ENCODE assay signal across 17 cellular contexts in genomic region chr17:48014603-48015037, GRCh38. TPM values are rescaled to one million over a fixed set of nuclear protein-coding genes. Genes with fewer than 3 reads are reported as not detected.
DNase-seq lines count a peak whose midpoint lies in the region; ATAC-seq, FAIRE-seq and TF ChIP-seq lines count a peak whose summit lies in the region.
"Had no signal": no experiment of that assay in that cellular context is flagged by ENCODE, and none has a peak within 500 bp of the region (broad histone marks: within the 10 kb centered on the region; RNA-seq: fewer than 3 reads in every experiment).

No MANE protein-coding gene starts in this region.

- in situ Hi-C loops in GM13977 (cut with MboI; ENCODE audit: low pct_unique_long_range_greater_than_20kb, low sequenced_read_pairs, unreplicated experiment), result loop anchor here (5.0 kb wide), 1 partner anchor 37 kb away; no protein-coding TSS in a partner anchor

- H3K27me3 ChIP-seq in cardiac muscle cell (no peaks in the 10 kb centered on the region), endodermal cell (ENCODE audit: control insufficient read depth, insufficient read depth, low read length, poor library complexity, severe bottlenecking) (peaks cover 26% of the 10 kb centered on the region), left lung (peaks cover 10 to 66% of the 10 kb centered on the region in 2 donors)

- no peaks in the 10 kb centered on the region for H3K9me3 Mint-ChIP-seq in endodermal cell
- H3K9me3 Mint-ChIP-seq: activated T-cell treated with anti-CD3 and anti-CD28 coated beads, Interleukin-2, amount 50 U/mL, for 24 hours; stimulated activated naive CD8-positive, alpha-beta T cell treated with anti-CD3 and anti-CD28 coated beads, Interleukin-15, amount 100 ng/mL, for 72 hours had no signal

- no peak for ATAC-seq in Right ventricle myocardium inferior
- ATAC-seq in left lung, result no peak
- ATAC-seq: left cardiac atrium; stimulated activated naive CD8-positive, alpha-beta T cell treated with anti-CD3 and anti-CD28 coated beads, Interleukin-15, amount 100 ng/mL, for 72 hours had no signal

- intact Hi-C loops in Right ventricle myocardium inferior (cut with DNase I) (no loop called here), left lung (cut with DNase I) (loop anchor here in 1 of 2 donors (10.0 kb wide), 1 partner anchor 70 kb away; the partner anchor contains the start of gene PNPO)

- peak overlapping the region; percentile 24 for H3K27ac ChIP-seq in cardiac muscle cell
- peak overlapping the region; percentile 96 for H3K27ac ChIP-seq in endodermal cell (ENCODE audit: low read depth, low read length)
- no peak overlapping the region for H3K27ac ChIP-seq in left lung
- H3K27ac ChIP-seq: uterus had no signal

- peaks cover 43% of the 10 kb centered on the region for H3K27me3 Mint-ChIP-seq in endodermal cell (ENCODE audit: insufficient read depth)

- no peaks in the 10 kb centered on the region for H3K9me3 ChIP-seq in cardiac muscle cell (ENCODE audit: low read depth)
- H3K9me3 ChIP-seq in endodermal cell (ENCODE audit: control insufficient read depth, low read length), result no peaks in the 10 kb centered on the region
- no peaks in the 10 kb centered on the region for H3K9me3 ChIP-seq in left lung
- H3K9me3 ChIP-seq: uterus had no signal

- H3K4me1 Mint-ChIP-seq in endodermal cell, result no peaks in the 10 kb centered on the region

- H3K9ac ChIP-seq in endodermal cell (ENCODE audit: extremely low read depth, low read length, poor library complexity, severe bottlenecking), result no peak overlapping the region

- FAIRE-seq in GM12892 (lab: Jason Lieb, UNC), result no peak

- no peak overlapping the region for H3K27ac Mint-ChIP-seq in endodermal cell
- H3K27ac Mint-ChIP-seq: activated T-cell treated with anti-CD3 and anti-CD28 coated beads, Interleukin-2, amount 50 U/mL, for 24 hours; stimulated activated naive CD8-positive, alpha-beta T cell treated with anti-CD3 and anti-CD28 coated beads, Interleukin-15, amount 100 ng/mL, for 72 hours had no signal

- DNase-seq in cardiac muscle cell (ENCODE audit: low read depth in 1 of 2, low spot score in 1 of 2) (no peak), Right ventricle myocardium inferior (ENCODE audit: missing footprints) (no peak), NCI-H2171 treated with DMSO at 0.1 percent for 48 hours (lab: John Stamatoyannopoulos, UW) (peak; percentile 97), endodermal cell (no peak), GM13977 (ENCODE audit: low spot score) (no peak), GM12892 (ENCODE audit: insufficient read length) (no peak), HUDEP-2 (lab: John Stamatoyannopoulos, UW; ENCODE audit: unreplicated experiment in 76 of 76) (no peak), left lung (no peak)
- DNase-seq: activated T-cell treated with anti-CD3 and anti-CD28 coated beads, Interleukin-2, amount 50 U/mL, for 24 hours; left cardiac atrium; NCI-H226; stimulated activated CD4-positive, alpha-beta T cell treated with anti-CD3 and anti-CD28 coated beads, Interleukin-12 subunit alpha, Interleukin-12 subunit beta, amount 100 ng/mL, for 4 hours; stimulated activated naive CD8-positive, alpha-beta T cell treated with anti-CD3 and anti-CD28 coated beads, Interleukin-15, amount 100 ng/mL, for 72 hours; uterus had no signal

- H3K4me1 ChIP-seq in cardiac muscle cell (ENCODE audit: low read depth) (peaks cover 43% of the 10 kb centered on the region), endodermal cell (ENCODE audit: control insufficient read depth, insufficient read depth, low read length) (peaks cover 4% of the 10 kb centered on the region), left lung (peaks cover 8 to 37% of the 10 kb centered on the region in 2 donors)

- H3K4me3 ChIP-seq in cardiac muscle cell (no peak overlapping the region), endodermal cell (ENCODE audit: low read length) (no peak overlapping the region), left lung (no peak overlapping the region)
- H3K4me3 ChIP-seq: uterus had no signal

- no peak for TF ChIP-seq POLR2A in GM12892 (IDR thresholded peaks at IDR 0.05; ENCODE audit: low read depth, low read length)

- no peaks in the 10 kb centered on the region for H3K36me3 Mint-ChIP-seq in endodermal cell (ENCODE audit: low read depth)

- WGBS in endodermal cell (ENCODE audit: insufficient coverage in 1 of 2, insufficient read length in 1 of 2), 2 experiments, result 64 to 74% methylated on average over 5 to 7 of the region's 7 CpGs

- no peak overlapping the region for H3K4me3 Mint-ChIP-seq in endodermal cell
- H3K4me3 Mint-ChIP-seq: activated T-cell treated with anti-CD3 and anti-CD28 coated beads, Interleukin-2, amount 50 U/mL, for 24 hours; stimulated activated naive CD8-positive, alpha-beta T cell treated with anti-CD3 and anti-CD28 coated beads, Interleukin-15, amount 100 ng/mL, for 72 hours had no signal

- H3K36me3 ChIP-seq in cardiac muscle cell (no peaks in the 10 kb centered on the region), endodermal cell (ENCODE audit: control insufficient read depth, insufficient read depth, low read length) (no peaks in the 10 kb centered on the region), left lung (no peaks in the 10 kb centered on the region)
- H3K36me3 ChIP-seq: uterus had no signal

- no peak for TF ChIP-seq CTCF in cardiac muscle cell (IDR thresholded peaks at IDR 0.05; ENCODE audit: low read depth, low read length)
- no peak for TF ChIP-seq CTCF in endodermal cell (conservative IDR thresholded peaks at IDR 0.05)
- no peak for TF ChIP-seq CTCF in GM13977 (IDR thresholded peaks at IDR 0.05; ENCODE audit: extremely low read depth, insufficient read depth, missing control alignments)
- no peak for TF ChIP-seq CTCF in left lung (IDR thresholded peaks at IDR 0.05)

RNA-seq across cellular contexts. Expression of gene COPZ2, which starts 23.0 kb away (rescaled TPM):
- total RNA-seq in cardiac muscle cell (10.8 and 14.4 TPM in 2 replicates), Right ventricle myocardium inferior (52.9 TPM), endodermal cell (not detected), left lung (10 to 100 TPM; 25.9 to 48.6 TPM)
- polyA plus RNA-seq in cardiac muscle cell, result 23.5 and 36.1 TPM in 2 replicates
- 9.0 TPM for polyA plus RNA-seq in endodermal cell (2013, experiment 1 of 2)
- polyA plus RNA-seq in endodermal cell (2013, experiment 2 of 2), result 1.4 TPM
- 2.6 TPM for polyA plus RNA-seq in GM12892 (2012; ENCODE audit: missing spikeins)

RNA-seq across cellular contexts. Expression of gene NFE2L1, which starts 33.5 kb away (rescaled TPM):
- 96.4 and 122 TPM in 2 replicates for total RNA-seq in cardiac muscle cell
- 56.0 and 56.7 TPM in 2 replicates for polyA plus RNA-seq in cardiac muscle cell
- 775 TPM for total RNA-seq in Right ventricle myocardium inferior
- total RNA-seq in endodermal cell, result 100 to 1,000 TPM; 122 to 135 TPM
- polyA plus RNA-seq in endodermal cell (2013, experiment 1 of 2), result 123 TPM
- polyA plus RNA-seq in endodermal cell (2013, experiment 2 of 2), result 113 TPM
- polyA plus RNA-seq in GM12892 (2012; ENCODE audit: missing spikeins), result 42.1 TPM
- 100 to 1,000 TPM; 165 to 173 TPM for total RNA-seq in left lung

RNA-seq across cellular contexts. Expression of gene CDK5RAP3, which starts 43.7 kb away (rescaled TPM):
- 81.8 and 121 TPM in 2 replicates for total RNA-seq in cardiac muscle cell
- 137 and 158 TPM in 2 replicates for polyA plus RNA-seq in cardiac muscle cell
- total RNA-seq in Right ventricle myocardium inferior, result 50.0 TPM
- 100 to 1,000 TPM; 171 to 198 TPM for total RNA-seq in endodermal cell
- polyA plus RNA-seq in endodermal cell (2013, experiment 1 of 2), result 245 TPM
- 217 TPM for polyA plus RNA-seq in endodermal cell (2013, experiment 2 of 2)
- 167 TPM for polyA plus RNA-seq in GM12892 (2012; ENCODE audit: missing spikeins)
- 100 to 1,000 TPM; 144 to 149 TPM for total RNA-seq in left lung

RNA-seq across cellular contexts. Expression of gene PRR15L, which starts 56.9 kb away (rescaled TPM):
- total RNA-seq in cardiac muscle cell (not detected in 2 replicates), Right ventricle myocardium inferior (not detected), endodermal cell (under 1 TPM; 0.57 to 0.60 TPM), left lung (10 to 100 TPM; 39.1 to 56.2 TPM)
- 0.22 TPM in 1 of 2 replicates, not detected in the other for polyA plus RNA-seq in cardiac muscle cell
- not detected for polyA plus RNA-seq in endodermal cell (2013, experiment 1 of 2)
- not detected for polyA plus RNA-seq in endodermal cell (2013, experiment 2 of 2)
- 0.17 TPM for polyA plus RNA-seq in GM12892 (2012; ENCODE audit: missing spikeins)
- total RNA-seq: fibroblast of villous mesenchyme, posterior vena cava, SK-MEL-5 had no signal

Comparison
In these comparisons a context has a peak if more than half of its experiments do, and no peak if none do; other contexts are left out.
1. H3K27ac ChIP-seq: peak in cardiac muscle cell (single experiment) and endodermal cell (single experiment); none in left lung (0 of 2).